In the genomic region with DNA sequence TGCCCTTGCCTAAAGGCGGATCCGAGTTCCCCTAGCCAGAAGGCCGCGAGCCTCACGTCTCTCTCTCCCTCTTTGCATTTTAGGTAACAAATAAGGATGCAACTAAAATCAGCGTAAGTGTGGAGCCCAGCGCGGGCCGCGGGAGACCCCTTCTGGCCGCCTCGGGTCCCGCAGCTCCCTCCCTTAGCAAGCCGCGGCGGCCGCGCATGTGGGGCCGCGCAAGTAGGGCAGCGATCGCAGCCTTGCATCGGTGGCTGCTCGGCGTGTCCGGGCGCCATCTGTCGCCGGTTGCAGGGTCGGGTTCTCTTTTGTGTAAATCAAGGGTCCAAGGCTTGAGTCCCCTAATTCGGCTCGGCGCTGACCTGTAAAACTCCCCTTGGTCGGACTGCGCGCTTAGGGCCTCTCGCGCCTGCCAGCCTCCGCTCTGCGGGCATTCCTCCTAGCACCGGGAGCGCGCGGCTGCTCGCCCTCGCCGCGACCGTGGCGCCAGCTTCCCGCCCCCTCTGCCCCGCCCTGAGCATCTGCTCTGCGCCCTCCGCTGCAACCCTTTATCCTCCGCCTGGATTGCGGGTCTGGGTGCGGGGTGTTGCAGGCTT, we compare ENCODE assay signal across 8 cellular contexts. TPM values are rescaled to one million over a fixed set of nuclear protein-coding genes. Genes with fewer than 3 reads are reported as not detected.
A peak's percentile ranks its signal among the peaks of the same experiment; 100 is the strongest.
DNase-seq lines count a peak whose midpoint lies in the region; ATAC-seq and TF ChIP-seq lines count a peak whose summit lies in the region.

No MANE protein-coding gene starts in this region.

- peaks cover 17 to 41% (median 20%) of the 10 kb centered on the region in 3 donors for H3K4me1 Mint-ChIP-seq in CD8-positive, alpha-beta memory T cell

- peaks cover 26% of the 10 kb centered on the region for H3K27me3 ChIP-seq in CD8-positive, alpha-beta memory T cell (ENCODE audit: insufficient read depth, low read length, poor library complexity, severe bottlenecking)

- TF ChIP-seq CTCF in epithelial cell of esophagus (IDR thresholded peaks at IDR 0.05; ENCODE audit: insufficient read depth, low read depth, low read length, missing control alignments) = peak; percentile 40

- H3K27ac Mint-ChIP-seq in CD8-positive, alpha-beta memory T cell = peak overlapping the region in 1 of 8 donors; percentile 47

- POLR2A ChIA-PET in CD8-positive, alpha-beta memory T cell (lab: Charles Lee) = interaction anchor here (0.6 kb wide), 1 partner anchor 62 kb away, joined by 3 read pairs; no protein-coding TSS in a partner anchor

- peaks cover 20% of the 10 kb centered on the region for H3K4me1 ChIP-seq in CD8-positive, alpha-beta memory T cell (ENCODE audit: insufficient read depth, low read length)

- H3K27ac ChIP-seq in CD8-positive, alpha-beta memory T cell (ENCODE audit: low read depth, low read length) = no peak overlapping the region

- H3K36me3 ChIP-seq in CD8-positive, alpha-beta memory T cell (ENCODE audit: insufficient read depth, low read length) = no peaks in the 10 kb centered on the region

- no peaks in the 10 kb centered on the region for H3K36me3 Mint-ChIP-seq in CD8-positive, alpha-beta memory T cell

- H3K4me3 ChIP-seq in CD8-positive, alpha-beta memory T cell (ENCODE audit: low read length) = no peak overlapping the region
- no peak overlapping the region for H3K4me3 ChIP-seq in epithelial cell of esophagus (ENCODE audit: low read length)

- no peaks in the 10 kb centered on the region for H3K9me3 ChIP-seq in CD8-positive, alpha-beta memory T cell (ENCODE audit: low read length)

- ATAC-seq in GM21786 (IDR thresholded peaks at IDR 0.05; ENCODE audit: unreplicated experiment) = peak; percentile 55
- ATAC-seq in HG03135 (IDR thresholded peaks at IDR 0.05; ENCODE audit: unreplicated experiment) = no peak

- DNase-seq in CD8-positive, alpha-beta memory T cell = peak; percentile 10 to 60 (median 14)
- DNase-seq in NCI-H2107 treated with DMSO at 0.1 percent for 48 hours (lab: John Stamatoyannopoulos, UW; ENCODE audit: unreplicated experiment) (peak; percentile 36), epithelial cell of esophagus (ENCODE audit: low read depth) (peak; percentile 50), mucosa of gallbladder (ENCODE audit: low spot score) (peak; percentile 33)
- DNase-seq in activated CD8-positive, alpha-beta memory T cell treated with anti-CD3 and anti-CD28 coated beads for 24 hours = peak; percentile 86
- DNase-seq in stimulated activated CD8-positive, alpha-beta memory T cell treated with anti-CD3 and anti-CD28 coated beads, Interleukin-4, amount 100 ng/mL, for 48 hours = peak; percentile 85

- CTCF ChIA-PET in CD8-positive, alpha-beta memory T cell (lab: Charles Lee) = interaction anchor here (0.6 to 1.0 kb wide), 2 partner anchors 163 to 792 kb away, joined by 3 read pairs; no protein-coding TSS in a partner anchor

- H3K4me3 Mint-ChIP-seq in CD8-positive, alpha-beta memory T cell = peak overlapping the region; percentile 55 to 81 (median 64)

- H3K27me3 Mint-ChIP-seq in CD8-positive, alpha-beta memory T cell = peaks cover 50 to 66% of the 10 kb centered on the region in 2 donors

- no peaks in the 10 kb centered on the region for H3K9me3 Mint-ChIP-seq in CD8-positive, alpha-beta memory T cell

RNA-seq across cellular contexts. Expression of gene VSTM2B, which starts 2.7 kb away (rescaled TPM):
- total RNA-seq in CD8-positive, alpha-beta memory T cell = not detected
- not detected for polyA plus RNA-seq in CD8-positive, alpha-beta memory T cell
- total RNA-seq in mucosa of gallbladder = 0.17 TPM

Comparison
In these comparisons a context has a peak if more than half of its experiments do, and no peak if none do; other contexts are left out.
1. DNase-seq: peak in every context shown above with its lines; median percentile 86 in activated CD8-positive, alpha-beta memory T cell treated with anti-CD3 and anti-CD28 coated beads for 24 hours; 85 in stimulated activated CD8-positive, alpha-beta memory T cell treated with anti-CD3 and anti-CD28 coated beads, Interleukin-4, amount 100 ng/mL, for 48 hours; 50 in epithelial cell of esophagus; 36 in NCI-H2107 treated with DMSO at 0.1 percent for 48 hours; 33 in mucosa of gallbladder; 14 in CD8-positive, alpha-beta memory T cell.